In genomic region chrX:48498374-48498809, GRCh38 we compare ENCODE assay signal across 10 cellular contexts. TPM values are rescaled to one million over a fixed set of nuclear protein-coding genes. Genes with fewer than 3 reads are reported as not detected.
DNase-seq lines count a peak whose midpoint lies in the region; ATAC-seq, FAIRE-seq and TF ChIP-seq lines count a peak whose summit lies in the region.
"Had no signal": no experiment of that assay in that cellular context is flagged by ENCODE, and none has a peak within 500 bp of the region (broad histone marks: within the 10 kb centered on the region; RNA-seq: fewer than 3 reads in every experiment).

No MANE protein-coding gene starts in this region.

- no peak overlapping the region for H3K9ac ChIP-seq in HepG2 (ENCODE audit: insufficient read depth, low read depth, low read length)

- DNase-seq in HepG2 (ENCODE audit: low spot score) (no peak), right lobe of liver (no peak), SW480 (ENCODE audit: low spot score) (peak; percentile 84), fibroblast of peridontal ligament (ENCODE audit: extremely low read depth) (peak; percentile 56), GM23338 (ENCODE audit: low spot score) (no peak), AML-193 (lab: John Stamatoyannopoulos, UW) (no peak), NCI-H1105 treated with DMSO at 0.1 percent for 48 hours (lab: John Stamatoyannopoulos, UW) (no peak)
- DNase-seq: NCI-H2029 had no signal

- FAIRE-seq in HepG2 (lab: Jason Lieb, UNC) = no peak

- H3K4me3 ChIP-seq in HepG2 (replicated peaks in 1 of 3; ENCODE audit: insufficient read depth in 1 of 3, low read depth in 2 of 3, low read length in 3 of 3) = no peak overlapping the region
- no peak overlapping the region for H3K4me3 ChIP-seq in right lobe of liver
- H3K4me3 ChIP-seq in GM23338 = no peak overlapping the region

- TF ChIP-seq CTCF in HepG2 (CRISPR knock-in tag; IDR thresholded peaks at IDR 0.05) (no peak), right lobe of liver (IDR thresholded peaks at IDR 0.05) (no peak), GM23338 (conservative IDR thresholded peaks at IDR 0.05; ENCODE audit: low read depth in 2 of 2) (no peak)

- H3K27me3 ChIP-seq in HepG2 (ENCODE audit: control insufficient read depth in 1 of 2, insufficient read depth in 2 of 2, low read length in 2 of 2) (no peaks in the 10 kb centered on the region; a peak in 1 of 5 replicates), right lobe of liver (no peaks in the 10 kb centered on the region), GM23338 (ENCODE audit: insufficient read depth) (no peaks in the 10 kb centered on the region)

- TF ChIP-seq POLR2A in HepG2 (IDR thresholded peaks at IDR 0.05; ENCODE audit: insufficient read depth in 1 of 2, low read depth in 2 of 2, low read length in 2 of 2) = no peak
- TF ChIP-seq POLR2A in right lobe of liver (IDR thresholded peaks at IDR 0.05) = no peak

- TF ChIP-seq RAD21 in HepG2 (CRISPR knock-in tag; IDR thresholded peaks at IDR 0.05) = no peak

- H4K20me1 ChIP-seq in HepG2 (ENCODE audit: insufficient read depth, low read length) = no peaks in the 10 kb centered on the region
- H4K20me1 ChIP-seq in GM23338 (replicated peaks; ENCODE audit: insufficient read depth) = no peaks in the 10 kb centered on the region

- no peak overlapping the region for H2AFZ ChIP-seq in HepG2 (ENCODE audit: low read length)
- no peak overlapping the region for H2AFZ ChIP-seq in GM23338

- ATAC-seq in HepG2 (no peak), right lobe of liver (no peak), GM23338 (no peak), GM19035 (IDR thresholded peaks at IDR 0.05; ENCODE audit: unreplicated experiment) (no peak)

- no TSS peak for BruUV-seq in HepG2 (replicated peaks; lab: Mats Ljungman, UMichigan)

- intact Hi-C loops in HepG2 (cut with micrococcal nuclease; ENCODE audit: unreplicated experiment) (loop anchor here (10.0 kb wide), 1 partner anchor 414 kb away; no protein-coding TSS in a partner anchor), right lobe of liver (cut with DNase I) (no loop called here)

- H3K27ac ChIP-seq in HepG2 (ENCODE audit: extremely low read length, insufficient read depth, low read length) (no peak overlapping the region), right lobe of liver (no peak overlapping the region), GM23338 (ENCODE audit: low read depth) (no peak overlapping the region)

- in situ Hi-C loops in HepG2 (cut with HindIII; ENCODE audit: extremely low pct_ligation_motif_present, low pct_unique_long_range_greater_than_20kb) = no loop called here

- H3K79me2 ChIP-seq in HepG2 (ENCODE audit: insufficient read depth, low read length) (no peaks in the 10 kb centered on the region), GM23338 (replicated peaks; ENCODE audit: insufficient read depth) (no peaks in the 10 kb centered on the region)

- no peak overlapping the region for H3K4me3 Mint-ChIP-seq in GM23338
- H3K4me3 Mint-ChIP-seq: B cell had no signal

- CTCF ChIA-PET in HepG2 (lab: Yijun Ruan, JAX; ENCODE audit: low intra/inter-chr PET ratio, low total read pairs) = no interaction called here

- no peaks in the 10 kb centered on the region for H3F3A ChIP-seq in GM23338 (replicated peaks; ENCODE audit: low read depth)

- no peaks in the 10 kb centered on the region for H3K36me3 ChIP-seq in HepG2 (replicated peaks in 1 of 2; ENCODE audit: control insufficient read depth in 1 of 2, insufficient read depth in 2 of 2, low read length in 2 of 2)
- no peaks in the 10 kb centered on the region for H3K36me3 ChIP-seq in right lobe of liver
- no peaks in the 10 kb centered on the region for H3K36me3 ChIP-seq in GM23338 (ENCODE audit: insufficient read depth)

- H3K4me2 ChIP-seq in HepG2 (ENCODE audit: low read depth, low read length) (no peak overlapping the region), GM23338 (no peak overlapping the region)

- peaks cover 23% of the 10 kb centered on the region for H3K4me1 ChIP-seq in HepG2 (ENCODE audit: insufficient read depth, low read length)
- H3K4me1 ChIP-seq in right lobe of liver = no peaks in the 10 kb centered on the region
- no peaks in the 10 kb centered on the region for H3K4me1 ChIP-seq in GM23338 (ENCODE audit: insufficient read depth)

- WGBS in HepG2 (ENCODE audit: low lambda C conversion rate) = 67% methylated on average over 6 of the region's 6 CpGs
- 40% methylated on average over 6 of the region's 6 CpGs for WGBS in right lobe of liver (ENCODE audit: insufficient coverage, low coverage, low lambda C conversion rate, missing lambda C conversion rate)

- no peak overlapping the region for H3K27ac Mint-ChIP-seq in GM23338
- H3K27ac Mint-ChIP-seq: B cell had no signal

- H3K4me1 Mint-ChIP-seq in GM23338 = no peaks in the 10 kb centered on the region
- H3K4me1 Mint-ChIP-seq: B cell had no signal

- no peaks in the 10 kb centered on the region for H3K36me3 Mint-ChIP-seq in GM23338 (ENCODE audit: low read depth)

- H3K9me3 ChIP-seq in HepG2 (ENCODE audit: low read length) = no peaks in the 10 kb centered on the region
- no peaks in the 10 kb centered on the region for H3K9me3 ChIP-seq in right lobe of liver

- peaks cover 2% of the 10 kb centered on the region for H3K27me3 Mint-ChIP-seq in GM23338 (ENCODE audit: insufficient read depth, low read depth, poor library complexity)

- POLR2A ChIA-PET in HepG2 (lab: Yijun Ruan, JAX) = no interaction called here

- H3K9me2 ChIP-seq in GM23338 (ENCODE audit: insufficient read depth) = no peaks in the 10 kb centered on the region

- no peaks in the 10 kb centered on the region for H3K9me3 Mint-ChIP-seq in GM23338

- TF ChIP-seq EP300 in HepG2 (IDR thresholded peaks at IDR 0.05; ENCODE audit: low read depth in 2 of 2, low read length in 2 of 2) (no peak), HepG2 (CRISPR knock-in tag; IDR thresholded peaks at IDR 0.05; ENCODE audit: borderline replicate concordance) (no peak)

RNA-seq across cellular contexts. Expression of gene PORCN, which starts 10.4 kb away (rescaled TPM):
- total RNA-seq in HepG2 (2016; rRNA removed; fragmentation: Illumina TruSeq; extraction: Trizol) (2.6 and 3.9 TPM in 2 replicates), right lobe of liver (1 to 10 TPM; 1.7 to 6.1 (median 1.9) TPM)
- total RNA-seq in HepG2 (2016; cell fraction: cytosol; rRNA removed; fragmentation: Illumina TruSeq; extraction: Trizol; ENCODE audit: low read depth) = 2.7 and 3.7 TPM in 2 replicates
- 1.7 and 3.0 TPM in 2 replicates for total RNA-seq in HepG2 (2016; cell fraction: insoluble cytoplasmic fraction; rRNA removed; fragmentation: Illumina TruSeq; extraction: Trizol)
- total RNA-seq in HepG2 (2016; cell fraction: membrane; rRNA removed; fragmentation: Illumina TruSeq; extraction: Trizol) = 4.4 and 5.2 TPM in 2 replicates
- total RNA-seq in HepG2 (2016; cell fraction: nucleus; rRNA removed; fragmentation: Illumina TruSeq; extraction: Trizol) = 1.9 and 2.5 TPM in 2 replicates
- polyA plus RNA-seq in HepG2 (2011; rRNA removed) (5.8 and 6.0 TPM in 2 replicates), GM23338 (2016; fragmentation: Nextera tagmentation; extraction: Ambion mirVana) (19.4 and 22.3 TPM in 2 replicates)
- 4.1 and 6.5 TPM in 2 replicates for polyA plus RNA-seq in HepG2 (2011; cell fraction: cytosol; rRNA removed)
- polyA plus RNA-seq in HepG2 (2011; cell fraction: nucleus; rRNA removed) = 19.8 and 20.1 TPM in 2 replicates
- 2.3 and 3.6 TPM in 2 replicates for polyA plus RNA-seq in HepG2 (2012)
- 3.8 and 3.9 TPM in 2 replicates for polyA plus RNA-seq in HepG2 (2016; cell fraction: cytosol; fragmentation: Illumina TruSeq; extraction: Trizol; ENCODE audit: low read depth)
- 2.5 and 3.3 TPM in 2 replicates for polyA plus RNA-seq in HepG2 (2016; cell fraction: insoluble cytoplasmic fraction; fragmentation: Illumina TruSeq; extraction: Trizol; ENCODE audit: low read depth)
- polyA plus RNA-seq in HepG2 (2016; cell fraction: membrane; fragmentation: Illumina TruSeq; extraction: Trizol; ENCODE audit: low read depth) = 4.6 and 5.1 TPM in 2 replicates
- polyA plus RNA-seq in HepG2 (2016; cell fraction: nucleus; fragmentation: Illumina TruSeq; extraction: Trizol; ENCODE audit: insufficient read depth, low read depth) = 5.0 and 5.7 TPM in 2 replicates
- polyA minus RNA-seq in HepG2 (2011; rRNA and poly(A)+ RNA removed; ENCODE audit: low replicate concordance) = 16.7 and 23.7 TPM in 2 replicates
- 1.7 and 2.0 TPM in 2 replicates for polyA minus RNA-seq in HepG2 (2011; cell fraction: cytosol; rRNA and poly(A)+ RNA removed)
- 4.2 and 5.1 TPM in 2 replicates for polyA minus RNA-seq in HepG2 (2011; cell fraction: nucleus; rRNA and poly(A)+ RNA removed)
- total RNA-seq in GM23338 (2014; rRNA removed; shearing (Covaris generic)) = 14.1 and 28.5 TPM in 2 replicates

RNA-seq across cellular contexts. Expression of gene FTSJ1, which starts 22.4 kb away (rescaled TPM):
- 37.9 and 40.1 TPM in 2 replicates for total RNA-seq in HepG2 (2016; rRNA removed; fragmentation: Illumina TruSeq; extraction: Trizol)
- 14.5 and 21.0 TPM in 2 replicates for total RNA-seq in HepG2 (2016; cell fraction: cytosol; rRNA removed; fragmentation: Illumina TruSeq; extraction: Trizol; ENCODE audit: low read depth)
- total RNA-seq in HepG2 (2016; cell fraction: insoluble cytoplasmic fraction; rRNA removed; fragmentation: Illumina TruSeq; extraction: Trizol) = 38.2 and 38.5 TPM in 2 replicates
- 28.7 and 33.6 TPM in 2 replicates for total RNA-seq in HepG2 (2016; cell fraction: membrane; rRNA removed; fragmentation: Illumina TruSeq; extraction: Trizol)
- 21.1 and 25.4 TPM in 2 replicates for total RNA-seq in HepG2 (2016; cell fraction: nucleus; rRNA removed; fragmentation: Illumina TruSeq; extraction: Trizol)
- 29.2 and 30.3 TPM in 2 replicates for polyA plus RNA-seq in HepG2 (2011; rRNA removed)
- 21.3 and 28.2 TPM in 2 replicates for polyA plus RNA-seq in HepG2 (2011; cell fraction: cytosol; rRNA removed)
- polyA plus RNA-seq in HepG2 (2011; cell fraction: nucleus; rRNA removed) = 49.1 and 64.2 TPM in 2 replicates
- 19.2 and 29.3 TPM in 2 replicates for polyA plus RNA-seq in HepG2 (2012)
- polyA plus RNA-seq in HepG2 (2016; cell fraction: cytosol; fragmentation: Illumina TruSeq; extraction: Trizol; ENCODE audit: low read depth) = 16.8 and 24.9 TPM in 2 replicates
- 45.2 and 50.6 TPM in 2 replicates for polyA plus RNA-seq in HepG2 (2016; cell fraction: insoluble cytoplasmic fraction; fragmentation: Illumina TruSeq; extraction: Trizol; ENCODE audit: low read depth)
- 26.8 and 36.1 TPM in 2 replicates for polyA plus RNA-seq in HepG2 (2016; cell fraction: membrane; fragmentation: Illumina TruSeq; extraction: Trizol; ENCODE audit: low read depth)
- 56.7 and 58.6 TPM in 2 replicates for polyA plus RNA-seq in HepG2 (2016; cell fraction: nucleus; fragmentation: Illumina TruSeq; extraction: Trizol; ENCODE audit: insufficient read depth, low read depth)
- polyA minus RNA-seq in HepG2 (2011; rRNA and poly(A)+ RNA removed; ENCODE audit: low replicate concordance) = 31.0 and 108 TPM in 2 replicates
- polyA minus RNA-seq in HepG2 (2011; cell fraction: cytosol; rRNA and poly(A)+ RNA removed) = 9.3 and 14.7 TPM in 2 replicates
- 14.7 and 15.6 TPM in 2 replicates for polyA minus RNA-seq in HepG2 (2011; cell fraction: nucleus; rRNA and poly(A)+ RNA removed)
- total RNA-seq in right lobe of liver = 10 to 100 TPM in 5 of 6 experiments, 1 to 10 TPM in 1; 9.9 to 30.4 (median 12.5) TPM
- 76.3 and 91.2 TPM in 2 replicates for total RNA-seq in GM23338 (2014; rRNA removed; shearing (Covaris generic))
- polyA plus RNA-seq in GM23338 (2016; fragmentation: Nextera tagmentation; extraction: Ambion mirVana) = 38.4 and 42.8 TPM in 2 replicates

RNA-seq across cellular contexts. Expression of gene EBP, which starts 23.2 kb away (rescaled TPM):
- total RNA-seq in HepG2 (2016; rRNA removed; fragmentation: Illumina TruSeq; extraction: Trizol) = 162 and 260 TPM in 2 replicates
- 147 and 171 TPM in 2 replicates for total RNA-seq in HepG2 (2016; cell fraction: cytosol; rRNA removed; fragmentation: Illumina TruSeq; extraction: Trizol; ENCODE audit: low read depth)
- total RNA-seq in HepG2 (2016; cell fraction: insoluble cytoplasmic fraction; rRNA removed; fragmentation: Illumina TruSeq; extraction: Trizol) = 146 and 274 TPM in 2 replicates
- 149 and 167 TPM in 2 replicates for total RNA-seq in HepG2 (2016; cell fraction: membrane; rRNA removed; fragmentation: Illumina TruSeq; extraction: Trizol)
- total RNA-seq in HepG2 (2016; cell fraction: nucleus; rRNA removed; fragmentation: Illumina TruSeq; extraction: Trizol) = 182 and 206 TPM in 2 replicates
- polyA plus RNA-seq in HepG2 (2011; rRNA removed) = 106 and 162 TPM in 2 replicates
- 168 and 176 TPM in 2 replicates for polyA plus RNA-seq in HepG2 (2011; cell fraction: cytosol; rRNA removed)
- polyA plus RNA-seq in HepG2 (2011; cell fraction: nucleus; rRNA removed) = 94.7 and 111 TPM in 2 replicates
- 122 and 141 TPM in 2 replicates for polyA plus RNA-seq in HepG2 (2012)
- 138 and 157 TPM in 2 replicates for polyA plus RNA-seq in HepG2 (2016; cell fraction: cytosol; fragmentation: Illumina TruSeq; extraction: Trizol; ENCODE audit: low read depth)
- 129 and 142 TPM in 2 replicates for polyA plus RNA-seq in HepG2 (2016; cell fraction: insoluble cytoplasmic fraction; fragmentation: Illumina TruSeq; extraction: Trizol; ENCODE audit: low read depth)
- 117 and 128 TPM in 2 replicates for polyA plus RNA-seq in HepG2 (2016; cell fraction: membrane; fragmentation: Illumina TruSeq; extraction: Trizol; ENCODE audit: low read depth)
- polyA plus RNA-seq in HepG2 (2016; cell fraction: nucleus; fragmentation: Illumina TruSeq; extraction: Trizol; ENCODE audit: insufficient read depth, low read depth) = 318 and 347 TPM in 2 replicates
- polyA minus RNA-seq in HepG2 (2011; rRNA and poly(A)+ RNA removed; ENCODE audit: low replicate concordance) = 268 and 948 TPM in 2 replicates
- 59.2 and 70.4 TPM in 2 replicates for polyA minus RNA-seq in HepG2 (2011; cell fraction: cytosol; rRNA and poly(A)+ RNA removed)
- polyA minus RNA-seq in HepG2 (2011; cell fraction: nucleus; rRNA and poly(A)+ RNA removed) = 25.6 and 30.3 TPM in 2 replicates
- 100 to 1,000 TPM; 150 to 276 (median 225) TPM for total RNA-seq in right lobe of liver
- total RNA-seq in GM23338 (2014; rRNA removed; shearing (Covaris generic)) = 126 and 128 TPM in 2 replicates
- polyA plus RNA-seq in GM23338 (2016; fragmentation: Nextera tagmentation; extraction: Ambion mirVana) = 169 and 176 TPM in 2 replicates

RNA-seq across cellular contexts. Expression of gene SLC38A5, which starts 28.3 kb away (rescaled TPM):
- total RNA-seq in HepG2 (2016; rRNA removed; fragmentation: Illumina TruSeq; extraction: Trizol) (22.3 and 46.1 TPM in 2 replicates), right lobe of liver (1 to 10 TPM in 1 of 6 experiments, under 1 TPM in 4, not detected in 1; 0.22 to 1.4 (median 0.37) TPM)
- total RNA-seq in HepG2 (2016; cell fraction: cytosol; rRNA removed; fragmentation: Illumina TruSeq; extraction: Trizol; ENCODE audit: low read depth) = 13.5 and 14.5 TPM in 2 replicates
- 20.3 and 48.1 TPM in 2 replicates for total RNA-seq in HepG2 (2016; cell fraction: insoluble cytoplasmic fraction; rRNA removed; fragmentation: Illumina TruSeq; extraction: Trizol)
- 23.8 and 29.3 TPM in 2 replicates for total RNA-seq in HepG2 (2016; cell fraction: membrane; rRNA removed; fragmentation: Illumina TruSeq; extraction: Trizol)
- total RNA-seq in HepG2 (2016; cell fraction: nucleus; rRNA removed; fragmentation: Illumina TruSeq; extraction: Trizol) = 40.9 and 48.7 TPM in 2 replicates
- polyA plus RNA-seq in HepG2 (2011; rRNA removed) (73.4 and 90.9 TPM in 2 replicates), GM23338 (2016; fragmentation: Nextera tagmentation; extraction: Ambion mirVana) (20.7 and 24.6 TPM in 2 replicates)
- polyA plus RNA-seq in HepG2 (2011; cell fraction: cytosol; rRNA removed) = 75.4 and 104 TPM in 2 replicates
- polyA plus RNA-seq in HepG2 (2011; cell fraction: nucleus; rRNA removed) = 312 and 314 TPM in 2 replicates
- 32.8 and 75.3 TPM in 2 replicates for polyA plus RNA-seq in HepG2 (2012)
- 16.0 and 18.8 TPM in 2 replicates for polyA plus RNA-seq in HepG2 (2016; cell fraction: cytosol; fragmentation: Illumina TruSeq; extraction: Trizol; ENCODE audit: low read depth)
- polyA plus RNA-seq in HepG2 (2016; cell fraction: insoluble cytoplasmic fraction; fragmentation: Illumina TruSeq; extraction: Trizol; ENCODE audit: low read depth) = 22.1 and 26.8 TPM in 2 replicates
- 22.3 and 26.2 TPM in 2 replicates for polyA plus RNA-seq in HepG2 (2016; cell fraction: membrane; fragmentation: Illumina TruSeq; extraction: Trizol; ENCODE audit: low read depth)
- polyA plus RNA-seq in HepG2 (2016; cell fraction: nucleus; fragmentation: Illumina TruSeq; extraction: Trizol; ENCODE audit: insufficient read depth, low read depth) = 112 and 114 TPM in 2 replicates
- 224 and 1,094 TPM in 2 replicates for polyA minus RNA-seq in HepG2 (2011; rRNA and poly(A)+ RNA removed; ENCODE audit: low replicate concordance)
- 41.8 and 53.3 TPM in 2 replicates for polyA minus RNA-seq in HepG2 (2011; cell fraction: cytosol; rRNA and poly(A)+ RNA removed)
- 19.8 and 22.1 TPM in 2 replicates for polyA minus RNA-seq in HepG2 (2011; cell fraction: nucleus; rRNA and poly(A)+ RNA removed)
- total RNA-seq in GM23338 (2014; rRNA removed; shearing (Covaris generic)) = 47.0 and 47.7 TPM in 2 replicates

RNA-seq across cellular contexts. Expression of gene TBC1D25, which starts 41.1 kb away (rescaled TPM):
- total RNA-seq in HepG2 (2016; rRNA removed; fragmentation: Illumina TruSeq; extraction: Trizol) (3.2 and 3.5 TPM in 2 replicates), right lobe of liver (1 to 10 TPM; 4.3 to 7.5 (median 5.6) TPM)
- 1.0 and 1.1 TPM in 2 replicates for total RNA-seq in HepG2 (2016; cell fraction: cytosol; rRNA removed; fragmentation: Illumina TruSeq; extraction: Trizol; ENCODE audit: low read depth)
- 3.4 and 3.6 TPM in 2 replicates for total RNA-seq in HepG2 (2016; cell fraction: insoluble cytoplasmic fraction; rRNA removed; fragmentation: Illumina TruSeq; extraction: Trizol)
- total RNA-seq in HepG2 (2016; cell fraction: membrane; rRNA removed; fragmentation: Illumina TruSeq; extraction: Trizol) = 5.5 and 6.0 TPM in 2 replicates
- total RNA-seq in HepG2 (2016; cell fraction: nucleus; rRNA removed; fragmentation: Illumina TruSeq; extraction: Trizol) = 2.8 and 3.4 TPM in 2 replicates
- polyA plus RNA-seq in HepG2 (2011; rRNA removed) (4.7 and 6.0 TPM in 2 replicates), GM23338 (2016; fragmentation: Nextera tagmentation; extraction: Ambion mirVana) (1.9 and 2.1 TPM in 2 replicates)
- 4.6 TPM in 2 replicates for polyA plus RNA-seq in HepG2 (2011; cell fraction: cytosol; rRNA removed)
- 16.8 and 21.5 TPM in 2 replicates for polyA plus RNA-seq in HepG2 (2011; cell fraction: nucleus; rRNA removed)
- 4.8 and 7.9 TPM in 2 replicates for polyA plus RNA-seq in HepG2 (2012)
- 2.1 and 2.3 TPM in 2 replicates for polyA plus RNA-seq in HepG2 (2016; cell fraction: cytosol; fragmentation: Illumina TruSeq; extraction: Trizol; ENCODE audit: low read depth)
- 4.0 and 6.3 TPM in 2 replicates for polyA plus RNA-seq in HepG2 (2016; cell fraction: insoluble cytoplasmic fraction; fragmentation: Illumina TruSeq; extraction: Trizol; ENCODE audit: low read depth)
- 4.8 and 5.4 TPM in 2 replicates for polyA plus RNA-seq in HepG2 (2016; cell fraction: membrane; fragmentation: Illumina TruSeq; extraction: Trizol; ENCODE audit: low read depth)
- 11.5 and 15.0 TPM in 2 replicates for polyA plus RNA-seq in HepG2 (2016; cell fraction: nucleus; fragmentation: Illumina TruSeq; extraction: Trizol; ENCODE audit: insufficient read depth, low read depth)
- 10.9 and 19.7 TPM in 2 replicates for polyA minus RNA-seq in HepG2 (2011; rRNA and poly(A)+ RNA removed; ENCODE audit: low replicate concordance)
- polyA minus RNA-seq in HepG2 (2011; cell fraction: cytosol; rRNA and poly(A)+ RNA removed) = 5.1 and 5.5 TPM in 2 replicates
- 7.9 and 9.4 TPM in 2 replicates for polyA minus RNA-seq in HepG2 (2011; cell fraction: nucleus; rRNA and poly(A)+ RNA removed)
- 4.5 TPM in 2 replicates for total RNA-seq in GM23338 (2014; rRNA removed; shearing (Covaris generic))

Comparison
In these comparisons a context has a peak if more than half of its experiments do, and no peak if none do; other contexts are left out.
1. DNase-seq: peak in SW480 (single experiment) and fibroblast of peridontal ligament (single experiment); none in HepG2 (single experiment), right lobe of liver (0 of 3), GM23338 (single experiment), AML-193 (0 of 2) and NCI-H1105 treated with DMSO at 0.1 percent for 48 hours (single experiment).